23 cellular contexts compared by ENCODE assay signal in genomic region chr5:58810086-58810485, GRCh38.
DNase-seq lines count a peak whose midpoint lies in the region; ATAC-seq, FAIRE-seq and TF ChIP-seq lines count a peak whose summit lies in the region.
"Had no signal": no experiment of that assay in that cellular context is flagged by ENCODE, and none has a peak within 500 bp of the region (broad histone marks: within the 10 kb centered on the region; RNA-seq: fewer than 3 reads in every experiment).

No MANE protein-coding gene starts in this region.

- BruUV-seq in endothelial cell of umbilical vein (replicated peaks; lab: Mats Ljungman, UMichigan) = no TSS peak

- FAIRE-seq in endothelial cell of umbilical vein (lab: Jason Lieb, UNC) = no peak
- FAIRE-seq: HTR-8/SVneo, K562 had no signal

- TF ChIP-seq CTCF in endothelial cell of umbilical vein (IDR thresholded peaks at IDR 0.05; ENCODE audit: extremely low read depth in 1 of 2, insufficient read depth in 1 of 2, low read depth in 1 of 2, low read length in 2 of 2) (no peak), nephron (IDR thresholded peaks at IDR 0.05; ENCODE audit: unreplicated experiment in 3 of 3) (no peak), lower leg skin (IDR thresholded peaks at IDR 0.05) (no peak)

- POLR2A ChIA-PET in endothelial cell of umbilical vein (lab: Charles Lee) = no interaction called here

- intact Hi-C loops in endothelial cell of umbilical vein (cut with micrococcal nuclease) = no loop called here
- intact Hi-C loops in lower leg skin (cut with DNase I; ENCODE audit: low total_unique reads) = no loop called here

- no peaks in the 10 kb centered on the region for H3K9me3 Mint-ChIP-seq in nephron

- no peak overlapping the region for H3K4me3 Mint-ChIP-seq in nephron

- no peaks in the 10 kb centered on the region for H3K9me3 ChIP-seq in endothelial cell of umbilical vein (replicated peaks; ENCODE audit: control insufficient read depth, insufficient read depth, low read length)
- H3K9me3 ChIP-seq: BE2C, SJCRH30 had no signal

- no peaks in the 10 kb centered on the region for H3K36me3 ChIP-seq in endothelial cell of umbilical vein (ENCODE audit: control insufficient read depth in 2 of 2, extremely low read depth in 1 of 2, insufficient read depth in 2 of 2, low read length in 2 of 2)
- H3K36me3 ChIP-seq: BE2C, SJCRH30 had no signal

- TF ChIP-seq POLR2A in endothelial cell of umbilical vein (IDR thresholded peaks at IDR 0.05; ENCODE audit: low read depth, low read length) = no peak
- no peak for TF ChIP-seq POLR2A in GM18505 (IDR thresholded peaks at IDR 0.05; ENCODE audit: borderline replicate concordance, extremely low read depth, insufficient read depth, insufficient read length)
- no peak for TF ChIP-seq POLR2A in lower leg skin (IDR thresholded peaks at IDR 0.05)

- no peaks in the 10 kb centered on the region for H3K79me2 ChIP-seq in endothelial cell of umbilical vein (ENCODE audit: control insufficient read depth, insufficient read depth, low read length)

- CTCF ChIA-PET in endothelial cell of umbilical vein (lab: Charles Lee) = interaction anchor here (0.8 to 10.5 kb wide), 4 partner anchors 13 to 312 kb away, joined by 3 to 110 read pairs (median 4); no protein-coding TSS in a partner anchor

- peak overlapping the region in 2 of 3 experiments; percentile 9 to 26 for H3K27ac Mint-ChIP-seq in nephron

- no peak for ATAC-seq in GM18505 (IDR thresholded peaks at IDR 0.05; ENCODE audit: unreplicated experiment)
- ATAC-seq: K562, Right ventricle myocardium inferior had no signal

- H3K36me3 Mint-ChIP-seq in nephron (ENCODE audit: low read depth) = no peaks in the 10 kb centered on the region

- no peaks in the 10 kb centered on the region for H4K20me1 ChIP-seq in endothelial cell of umbilical vein (replicated peaks; ENCODE audit: control insufficient read depth, extremely low read depth, insufficient read depth, low read length)

- no peak overlapping the region for H3K4me2 ChIP-seq in endothelial cell of umbilical vein (ENCODE audit: insufficient read depth, low read length)

- H2AFZ ChIP-seq in endothelial cell of umbilical vein (ENCODE audit: low read depth, low read length) = no peak overlapping the region

- H3K27me3 ChIP-seq in endothelial cell of umbilical vein (ENCODE audit: control insufficient read depth in 2 of 2, insufficient read depth in 2 of 2, low read length in 2 of 2) = peaks cover 0 to 16% of the 10 kb centered on the region in 2 experiments
- H3K27me3 ChIP-seq: BE2C, SJCRH30 had no signal

- H3K27me3 Mint-ChIP-seq in nephron (ENCODE audit: low read depth) = peaks cover 10% of the 10 kb centered on the region

- H3K4me3 ChIP-seq in endothelial cell of umbilical vein (replicated peaks in 1 of 3; ENCODE audit: insufficient read depth in 1 of 3, low read depth in 1 of 3, low read length in 3 of 3) = no peak overlapping the region
- no peak overlapping the region for H3K4me3 ChIP-seq in lower leg skin (ENCODE audit: low read depth, poor library complexity, severe bottlenecking)
- H3K4me3 ChIP-seq: K562, SJCRH30 had no signal

- no peaks in the 10 kb centered on the region for H3K4me1 Mint-ChIP-seq in nephron

- no peak overlapping the region for H3K9ac ChIP-seq in endothelial cell of umbilical vein (replicated peaks; ENCODE audit: extremely low read depth, insufficient read depth, low read length)

- H3K27ac ChIP-seq in endothelial cell of umbilical vein (ENCODE audit: insufficient read depth, low read depth, low read length) = no peak overlapping the region
- H3K27ac ChIP-seq: SJCRH30 had no signal

- WGBS in lower leg skin, 2 donors = 22 to 56% methylated on average over 1 of the region's 1 CpG

- DNase-seq in NCI-H2227 (lab: John Stamatoyannopoulos, UW; ENCODE audit: unreplicated experiment) (peak; percentile 14), NCI-H2227 treated with DMSO at 0.1 percent for 48 hours (lab: John Stamatoyannopoulos, UW) (no peak), endothelial cell of umbilical vein (ENCODE audit: low read depth, low spot score) (peak; percentile 4), lower leg skin (ENCODE audit: low spot score in 2 of 2) (no peak), NCI-H2029 (lab: John Stamatoyannopoulos, UW) (no peak)
- DNase-seq: 8988T, ACHN, BE2C, Calu3, GOT3, HCEC 1CT, Kasumi-1, MV-4-11, NCI-H1105, NCI-H146, NCI-H1930, NCI-H510A, SJCRH30 had no signal

- H3K9me1 ChIP-seq in endothelial cell of umbilical vein (replicated peaks; ENCODE audit: control insufficient read depth, extremely low read depth, insufficient read depth, low read length) = no peaks in the 10 kb centered on the region

- dilution Hi-C loops in endothelial cell of umbilical vein (cut with MboI; ENCODE audit: extremely low pct_ligation_motif_present, low sequenced_read_pairs) = no loop called here

- no peaks in the 10 kb centered on the region for H3K4me1 ChIP-seq in endothelial cell of umbilical vein (ENCODE audit: control insufficient read depth, extremely low read depth, insufficient read depth, low read length)
- H3K4me1 ChIP-seq: SJCRH30 had no signal

TF ChIP-seq in endothelial cell of umbilical vein, 7 proteins besides CTCF, POLR2A, EP300 and RAD21:
- no peak for TF ChIP-seq EZH2 (IDR thresholded peaks at IDR 0.05; ENCODE audit: borderline replicate concordance, low read depth, low read length, severe bottlenecking)

Comparison
In these comparisons a context has a peak if more than half of its experiments do, and no peak if none do; other contexts are left out.
1. DNase-seq: peak in NCI-H2227 (single experiment) and endothelial cell of umbilical vein (single experiment); none in NCI-H2227 treated with DMSO at 0.1 percent for 48 hours (single experiment), lower leg skin (0 of 2) and NCI-H2029 (single experiment).